In genomic region chr13:100859861-100860260, GRCh38 we compare ENCODE assay signal across 25 cellular contexts.
"Had no signal": no experiment of that assay in that cellular context is flagged by ENCODE, and none has a peak within 500 bp of the region (broad histone marks: within the 10 kb centered on the region; RNA-seq: fewer than 3 reads in every experiment).

No MANE protein-coding gene starts in this region.

- H3K27ac ChIP-seq: left ventricle myocardium inferior, ovary, right atrium auricular region, right lobe of liver, transverse colon, upper lobe of left lung, vagina had no signal

- ATAC-seq: mucosa of descending colon; naive thymus-derived CD4-positive, alpha-beta T cell; right lobe of liver; stimulated activated memory B cell treated with anti-CD40 and anti-IgM and Interleukin-4, amounts not matched to agents 10 μg/mL and 1 μg/mL and 100 μg/mL, for 72 hours; stimulated activated naive CD8-positive, alpha-beta T cell treated with anti-CD3 and anti-CD28 coated beads, Interleukin-15, amount 100 ng/mL, for 72 hours had no signal

- H3K9me3 Mint-ChIP-seq: natural killer cell treated with Interleukin-12 subunit alpha and Interleukin-12 subunit beta and Interleukin-15 and Interleukin-18, amount 100 ng/mL, for 72 hours; stimulated activated memory B cell treated with anti-CD40 and anti-IgM and Interleukin-4, amounts not matched to agents 10 μg/mL and 1 μg/mL and 100 μg/mL, for 72 hours; stimulated activated naive CD8-positive, alpha-beta T cell treated with anti-CD3 and anti-CD28 coated beads, Interleukin-15, amount 100 ng/mL, for 72 hours had no signal

- H3K4me3 Mint-ChIP-seq: immature natural killer cell; naive thymus-derived CD4-positive, alpha-beta T cell; natural killer cell treated with Interleukin-12 subunit alpha and Interleukin-12 subunit beta and Interleukin-15 and Interleukin-18, amount 100 ng/mL, for 72 hours; stimulated activated memory B cell treated with anti-CD40 and anti-IgM and Interleukin-4, amounts not matched to agents 10 μg/mL and 1 μg/mL and 100 μg/mL, for 72 hours; stimulated activated naive CD8-positive, alpha-beta T cell treated with anti-CD3 and anti-CD28 coated beads, Interleukin-15, amount 100 ng/mL, for 72 hours had no signal

- H3K27ac Mint-ChIP-seq: immature natural killer cell; naive thymus-derived CD4-positive, alpha-beta T cell; natural killer cell treated with Interleukin-12 subunit alpha and Interleukin-12 subunit beta and Interleukin-15 and Interleukin-18, amount 100 ng/mL, for 72 hours; progenitor cell of endocrine pancreas; stimulated activated memory B cell treated with anti-CD40 and anti-IgM and Interleukin-4, amounts not matched to agents 10 μg/mL and 1 μg/mL and 100 μg/mL, for 72 hours; stimulated activated naive CD8-positive, alpha-beta T cell treated with anti-CD3 and anti-CD28 coated beads, Interleukin-15, amount 100 ng/mL, for 72 hours had no signal

- H3K4me1 Mint-ChIP-seq: immature natural killer cell; stimulated activated memory B cell treated with anti-CD40 and anti-IgM and Interleukin-4, amounts not matched to agents 10 μg/mL and 1 μg/mL and 100 μg/mL, for 72 hours; stimulated activated naive CD8-positive, alpha-beta T cell treated with anti-CD3 and anti-CD28 coated beads, Interleukin-15, amount 100 ng/mL, for 72 hours had no signal

- H3K36me3 Mint-ChIP-seq: immature natural killer cell; naive thymus-derived CD4-positive, alpha-beta T cell; natural killer cell treated with Interleukin-12 subunit alpha and Interleukin-12 subunit beta and Interleukin-15 and Interleukin-18, amount 100 ng/mL, for 72 hours; stimulated activated memory B cell treated with anti-CD40 and anti-IgM and Interleukin-4, amounts not matched to agents 10 μg/mL and 1 μg/mL and 100 μg/mL, for 72 hours had no signal

- H3K27me3 ChIP-seq: ovary, right atrium auricular region, right lobe of liver, transverse colon, upper lobe of left lung, vagina had no signal

- H3K27me3 Mint-ChIP-seq: stimulated activated memory B cell treated with anti-CD40 and anti-IgM and Interleukin-4, amounts not matched to agents 10 μg/mL and 1 μg/mL and 100 μg/mL, for 72 hours had no signal

- H3K36me3 ChIP-seq: left ventricle myocardium inferior, ovary, right atrium auricular region, right lobe of liver, transverse colon, upper lobe of left lung, vagina had no signal

- DNase-seq: hypothalamus; immature natural killer cell; kidney; left ventricle myocardium inferior; midbrain; mucosa of descending colon; naive thymus-derived CD4-positive, alpha-beta T cell; ovary; right lobe of liver; stimulated activated CD4-positive, alpha-beta T cell treated with anti-CD3 and anti-CD28 coated beads, Interleukin-1b, Interleukin-23, amount 100 ng/mL, for 48 hours; stimulated activated CD4-positive, alpha-beta T cell treated with anti-CD3 and anti-CD28 coated beads, Interleukin-2, amount 100 ng/mL, for 48 hours; stimulated activated CD4-positive, alpha-beta T cell treated with anti-CD3 and anti-CD28 coated beads, Interleukin-4, amount 100 ng/mL, for 4 hours; stimulated activated CD8-positive, alpha-beta memory T cell treated with anti-CD3 and anti-CD28 coated beads, Interleukin-4, amount 100 ng/mL, for 48 hours; stimulated activated naive CD4-positive, alpha-beta T cell treated with Interleukin-2 at 50 U/mL for 16 hours; stimulated activated naive CD8-positive, alpha-beta T cell treated with anti-CD3 and anti-CD28 coated beads, Interleukin-15, amount 100 ng/mL, for 72 hours; substantia nigra; transverse colon; upper lobe of left lung had no signal

- H3K4me1 ChIP-seq: left ventricle myocardium inferior, right atrium auricular region, right lobe of liver, transverse colon, upper lobe of left lung, vagina had no signal

- H3K4me3 ChIP-seq: left ventricle myocardium inferior, lung, mucosa of descending colon, ovary, right atrium auricular region, right lobe of liver, smooth muscle cell, transverse colon, upper lobe of left lung, vagina had no signal

- H3K9me3 ChIP-seq: mucosa of descending colon, ovary, right atrium auricular region, right lobe of liver, transverse colon, upper lobe of left lung, vagina had no signal
